Comparison of ENCODE assay signal across 13 cellular contexts in the genomic region with DNA sequence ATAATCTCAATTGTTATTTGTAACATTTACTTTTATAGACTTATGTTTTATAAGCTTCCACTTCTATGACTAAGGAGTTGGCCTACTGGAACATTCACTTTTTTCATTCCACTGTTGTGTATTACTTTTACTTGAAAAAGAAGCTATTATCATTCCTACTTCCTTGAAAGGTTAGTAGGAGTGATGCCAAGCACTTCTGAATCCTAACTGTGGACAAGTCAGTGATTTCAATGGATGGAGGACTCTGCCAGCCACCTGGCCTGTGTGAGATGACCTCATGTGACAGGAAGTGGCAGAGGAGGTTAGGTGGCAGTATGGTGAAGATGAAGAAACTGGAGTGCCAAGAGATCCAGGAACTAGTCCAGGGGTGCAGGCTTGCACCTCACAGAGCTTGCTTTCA. TPM values are rescaled to one million over a fixed set of nuclear protein-coding genes. Genes with fewer than 3 reads are reported as not detected.
DNase-seq lines count a peak whose midpoint lies in the region; ATAC-seq and TF ChIP-seq lines count a peak whose summit lies in the region.
"Had no signal": no experiment of that assay in that cellular context is flagged by ENCODE, and none has a peak within 500 bp of the region (broad histone marks: within the 10 kb centered on the region; RNA-seq: fewer than 3 reads in every experiment).

No MANE protein-coding gene starts in this region.

- H3K27me3 Mint-ChIP-seq in H9 (ENCODE audit: low read depth) (no peaks in the 10 kb centered on the region), WTC11 (ENCODE audit: low read depth) (no peaks in the 10 kb centered on the region)
- no peaks in the 10 kb centered on the region for H3K27me3 Mint-ChIP-seq in activated naive CD8-positive, alpha-beta T cell treated with anti-CD3 and anti-CD28 coated beads for 36 hours
- H3K27me3 Mint-ChIP-seq: activated CD4-positive, alpha-beta memory T cell treated with anti-CD3 and anti-CD28 coated beads, Interleukin-2, amount 10 ng/mL, durations not matched to agents 7 days and 5 days had no signal

- H2AFZ ChIP-seq in H9 (ENCODE audit: low read length): no peak overlapping the region

- peaks cover 6 to 22% (median 7%) of the 10 kb centered on the region in 3 experiments; a peak in 4 of 7 replicates for H3K36me3 Mint-ChIP-seq in H9 (ENCODE audit: insufficient read depth in 1 of 3, low read depth in 3 of 3)
- peaks cover 15% of the 10 kb centered on the region for H3K36me3 Mint-ChIP-seq in WTC11
- peaks cover 14% of the 10 kb centered on the region for H3K36me3 Mint-ChIP-seq in activated naive CD8-positive, alpha-beta T cell treated with anti-CD3 and anti-CD28 coated beads for 36 hours

- no peak overlapping the region for H3K4me3 ChIP-seq in heart left ventricle
- no peak overlapping the region for H3K4me3 ChIP-seq in sigmoid colon
- H3K4me3 ChIP-seq in tibial nerve: no peak overlapping the region

- ATAC-seq in WTC11 (no peak), heart left ventricle (peak; percentile 30 to 84 (median 70))

- H3K9me3 Mint-ChIP-seq in H9: no peaks in the 10 kb centered on the region
- H3K9me3 Mint-ChIP-seq in WTC11: no peaks in the 10 kb centered on the region
- H3K9me3 Mint-ChIP-seq in activated naive CD8-positive, alpha-beta T cell treated with anti-CD3 and anti-CD28 coated beads for 36 hours: no peaks in the 10 kb centered on the region
- H3K9me3 Mint-ChIP-seq: activated CD4-positive, alpha-beta memory T cell treated with anti-CD3 and anti-CD28 coated beads, Interleukin-2, amount 10 ng/mL, durations not matched to agents 7 days and 5 days had no signal

- H3K27me3 ChIP-seq in H9 (ENCODE audit: insufficient read depth, low read length) (no peaks in the 10 kb centered on the region), heart left ventricle (no peaks in the 10 kb centered on the region), sigmoid colon (no peaks in the 10 kb centered on the region), tibial nerve (no peaks in the 10 kb centered on the region)
- H3K27me3 ChIP-seq: brain microvascular endothelial cell had no signal

- CTCF ChIA-PET in WTC11 (lab: Charles Lee): interaction anchor here (1.0 kb wide), 1 partner anchor 30 kb away, joined by 4 read pairs; no protein-coding TSS in a partner anchor

- no peak overlapping the region for H3K23ac ChIP-seq in H9 (ENCODE audit: insufficient read length, low read depth, low read length)

- POLR2A ChIA-PET in WTC11 (lab: Charles Lee): no interaction called here

- H4K91ac ChIP-seq in H9 (ENCODE audit: insufficient read length, low read depth, low read length): no peak overlapping the region

- H3K4me1 Mint-ChIP-seq in H9: peaks cover 10 to 23% of the 10 kb centered on the region in 2 experiments
- H3K4me1 Mint-ChIP-seq in WTC11: peaks cover 28% of the 10 kb centered on the region
- peaks cover 6% of the 10 kb centered on the region for H3K4me1 Mint-ChIP-seq in activated naive CD8-positive, alpha-beta T cell treated with anti-CD3 and anti-CD28 coated beads for 36 hours

- no peaks in the 10 kb centered on the region for H4K20me1 ChIP-seq in H9 (ENCODE audit: control insufficient read depth, insufficient read depth, insufficient read length)

- no peak overlapping the region for H3K27ac ChIP-seq in H9 (ENCODE audit: insufficient read length, low read depth, low read length)
- peak overlapping the region; percentile 2 to 92 (median 79) for H3K27ac ChIP-seq in heart left ventricle
- peak overlapping the region; percentile 72 to 90 (median 81) for H3K27ac ChIP-seq in sigmoid colon
- peak overlapping the region in 1 of 4 donors; percentile 8 for H3K27ac ChIP-seq in tibial nerve
- H3K27ac ChIP-seq: brain microvascular endothelial cell, HL-60 had no signal

- H3K4me3 Mint-ChIP-seq in H9 (no peak overlapping the region), WTC11 (no peak overlapping the region)
- no peak overlapping the region for H3K4me3 Mint-ChIP-seq in activated naive CD8-positive, alpha-beta T cell treated with anti-CD3 and anti-CD28 coated beads for 36 hours
- H3K4me3 Mint-ChIP-seq: activated CD4-positive, alpha-beta memory T cell treated with anti-CD3 and anti-CD28 coated beads, Interleukin-2, amount 10 ng/mL, durations not matched to agents 7 days and 5 days had no signal

- H3K27ac Mint-ChIP-seq in H9 (peak overlapping the region; percentile 63 to 93 (median 80); a peak in 6 of 7 replicates), WTC11 (peak overlapping the region; percentile 89)
- H3K27ac Mint-ChIP-seq in activated naive CD8-positive, alpha-beta T cell treated with anti-CD3 and anti-CD28 coated beads for 36 hours: no peak overlapping the region
- H3K27ac Mint-ChIP-seq: activated CD4-positive, alpha-beta memory T cell treated with anti-CD3 and anti-CD28 coated beads, Interleukin-2, amount 10 ng/mL, durations not matched to agents 7 days and 5 days had no signal

- TF ChIP-seq EP300 in sigmoid colon (IDR thresholded peaks at IDR 0.05) (no peak), tibial nerve (IDR thresholded peaks at IDR 0.05) (no peak)

- H3K14ac ChIP-seq in H9 (ENCODE audit: insufficient read depth, low read length): no peak overlapping the region

- H2BK5ac ChIP-seq in H9 (ENCODE audit: insufficient read length, low read length): peak overlapping the region; percentile 9

- H3T11ph ChIP-seq in H9 (ENCODE audit: low read length): no peak overlapping the region

- no peaks in the 10 kb centered on the region for H3K79me1 ChIP-seq in H9 (ENCODE audit: insufficient read depth, low read depth, low read length, poor library complexity, severe bottlenecking)

- no peak overlapping the region for H2BK20ac ChIP-seq in H9 (ENCODE audit: low read depth, low read length, poor library complexity, severe bottlenecking)

- no peaks in the 10 kb centered on the region for H3K9me3 ChIP-seq in H9 (ENCODE audit: control insufficient read depth, low read depth, low read length)
- peaks cover 0 to 5% (median 0%) of the 10 kb centered on the region in 12 donors for H3K9me3 ChIP-seq in heart left ventricle
- no peaks in the 10 kb centered on the region for H3K9me3 ChIP-seq in sigmoid colon
- no peaks in the 10 kb centered on the region for H3K9me3 ChIP-seq in tibial nerve

- no peak overlapping the region for H2AK5ac ChIP-seq in H9 (ENCODE audit: insufficient read length, low read length)

- no peak overlapping the region for H2BK15ac ChIP-seq in H9 (ENCODE audit: low read depth, low read length)

- no peak overlapping the region for H3K18ac ChIP-seq in H9 (ENCODE audit: insufficient read length, low read depth, low read length)

- DNase-seq in H9 (no peak), WTC11 (ENCODE audit: low spot score) (no peak), heart left ventricle (peak in 2 of 5 donors; percentile 20 to 37), sigmoid colon (no peak), HUDEP-2 (lab: John Stamatoyannopoulos, UW; ENCODE audit: unreplicated experiment in 76 of 76) (no peak), tibial nerve (ENCODE audit: low spot score in 2 of 2) (no peak)
- DNase-seq in activated naive CD4-positive, alpha-beta T cell treated with Interleukin-2 at 50 U/mL for 16 hours: no peak
- no peak for DNase-seq in activated naive CD8-positive, alpha-beta T cell treated with anti-CD3 and anti-CD28 coated beads for 36 hours
- DNase-seq: activated CD4-positive, alpha-beta memory T cell treated with anti-CD3 and anti-CD28 coated beads, Interleukin-2, amount 10 ng/mL, durations not matched to agents 7 days and 5 days; activated effector memory CD4-positive, alpha-beta T cell treated with anti-CD3 and anti-CD28 coated beads, Interleukin-2, amount 50 U/mL, for 16 hours; brain microvascular endothelial cell; trophoblast cell had no signal

- H4K5ac ChIP-seq in H9 (ENCODE audit: insufficient read length, low read depth, low read length): no peak overlapping the region

- H3K4me1 ChIP-seq in H9 (ENCODE audit: insufficient read depth, low read length) (peaks cover 3% of the 10 kb centered on the region; the same call in 1 of the 2 replicates), heart left ventricle (peaks cover 0 to 22% (median 8%) of the 10 kb centered on the region in 12 donors), sigmoid colon (peaks cover 0 to 28% (median 27%) of the 10 kb centered on the region in 4 donors), tibial nerve (peaks cover 0 to 8% (median 0%) of the 10 kb centered on the region in 4 donors)

- no peaks in the 10 kb centered on the region for H3K79me2 ChIP-seq in H9 (ENCODE audit: insufficient read depth, low read length)

- TF ChIP-seq POLR2A in heart left ventricle (IDR thresholded peaks at IDR 0.05) (no peak), sigmoid colon (IDR thresholded peaks at IDR 0.05) (no peak), tibial nerve (IDR thresholded peaks at IDR 0.05) (no peak)

- no peak overlapping the region for H3K9ac ChIP-seq in H9 (ENCODE audit: extremely low read depth, insufficient read length, low read length)

- intact Hi-C loops in heart left ventricle (cut with DNase I): loop anchor here in 1 of 10 donors (5.0 kb wide), 1 partner anchor 41 kb away; no protein-coding TSS in a partner anchor
- intact Hi-C loops in sigmoid colon (cut with DNase I): loop anchor here (2.0 kb wide), 1 partner anchor 46 kb away; a partner anchor contains a TSS

- no peak overlapping the region for H4K8ac ChIP-seq in H9 (replicated peaks; ENCODE audit: insufficient read length, low read depth, low read length)

- no peak overlapping the region for H3K4ac ChIP-seq in H9 (ENCODE audit: low read depth, low read length)

- H3K56ac ChIP-seq in H9 (ENCODE audit: insufficient read length, low read depth, low read length): no peak overlapping the region

- H3K23me2 ChIP-seq in H9 (ENCODE audit: insufficient read length, low read depth, low read length, poor library complexity, severe bottlenecking): no peaks in the 10 kb centered on the region

- H3K36me3 ChIP-seq in heart left ventricle (peaks cover 0 to 38% (median 23%) of the 10 kb centered on the region in 9 donors), sigmoid colon (no peaks in the 10 kb centered on the region), tibial nerve (peaks cover 0 to 43% (median 0%) of the 10 kb centered on the region in 3 donors)

- H2BK12ac ChIP-seq in H9 (ENCODE audit: insufficient read length, low read depth, low read length): no peak overlapping the region

- H2BK120ac ChIP-seq in H9 (ENCODE audit: low read depth, low read length, poor library complexity, severe bottlenecking): no peak overlapping the region

- no peak for TF ChIP-seq CTCF in H9 (conservative IDR thresholded peaks at IDR 0.05)
- TF ChIP-seq CTCF in WTC11 (IDR thresholded peaks at IDR 0.05): no peak
- TF ChIP-seq CTCF in heart left ventricle (IDR thresholded peaks at IDR 0.05): no peak
- TF ChIP-seq CTCF in sigmoid colon (IDR thresholded peaks at IDR 0.05): no peak
- no peak for TF ChIP-seq CTCF in tibial nerve (IDR thresholded peaks at IDR 0.05)

- H3K4me2 ChIP-seq in H9 (ENCODE audit: insufficient read depth, insufficient read length, low read length): no peak overlapping the region

RNA-seq across cellular contexts. Expression of a gene that starts 46.0 kb away (rescaled TPM):
- total RNA-seq in H9 (2021) (15.0 and 15.4 TPM in 2 replicates), WTC11 (2021) (19.8 to 25.0 TPM (median 21.3 TPM) in 3 replicates), heart left ventricle (10 to 100 TPM; 16.8 to 30.6 (median 27.8) TPM), sigmoid colon (10 to 100 TPM; 15.3 to 51.0 (median 17.2) TPM), tibial nerve (10 to 100 TPM; 21.2 to 77.7 (median 32.8) TPM)
- polyA plus RNA-seq in heart left ventricle (10 to 100 TPM in 1 of 2 donors, 1 to 10 TPM in 1; 9.9 to 15.8 TPM), sigmoid colon (1 to 10 TPM; 2.1 to 9.0 (median 8.5) TPM)
- 1 to 10 TPM; 4.8 to 5.7 TPM for total RNA-seq in activated naive CD8-positive, alpha-beta T cell treated with anti-CD3 and anti-CD28 coated beads for 36 hours

RNA-seq across cellular contexts. Expression of a gene that starts 46.0 kb away (rescaled TPM):
- total RNA-seq in H9 (2021) (39.3 and 39.5 TPM in 2 replicates), WTC11 (2021) (38.3 to 43.8 TPM (median 39.5 TPM) in 3 replicates), heart left ventricle (10 to 100 TPM; 26.4 to 40.0 (median 33.8) TPM), sigmoid colon (10 to 100 TPM; 12.5 to 24.6 (median 19.8) TPM), tibial nerve (10 to 100 TPM; 21.2 to 40.2 (median 31.2) TPM)
- polyA plus RNA-seq in heart left ventricle (10 to 100 TPM; 40.5 to 51.6 TPM), sigmoid colon (10 to 100 TPM; 21.5 to 46.2 (median 35.0) TPM)
- 10 to 100 TPM; 59.2 to 61.8 TPM for total RNA-seq in activated naive CD8-positive, alpha-beta T cell treated with anti-CD3 and anti-CD28 coated beads for 36 hours
